In genomic region chr17:5030168-5030567, GRCh38 we compare ENCODE assay signal across 9 cellular contexts. TPM values are rescaled to one million over a fixed set of nuclear protein-coding genes. Genes with fewer than 3 reads are reported as not detected.
DNase-seq lines count a peak whose midpoint lies in the region; ATAC-seq and TF ChIP-seq lines count a peak whose summit lies in the region.
"Not testable (repeated sequence)": the region's sequence is repeated elsewhere in the genome, so short reads cannot be mapped to it uniquely, and the experiment has no call there.
"Had no signal": no experiment of that assay in that cellular context is flagged by ENCODE, and none has a peak within 500 bp of the region (broad histone marks: within the 10 kb centered on the region; RNA-seq: fewer than 3 reads in every experiment).

No MANE protein-coding gene starts in this region.

- not testable (repeated sequence) for TF ChIP-seq CTCF in DND-41 (IDR thresholded peaks at IDR 0.05; ENCODE audit: borderline replicate concordance, extremely low read depth, low read length, poor library complexity, severe bottlenecking); spleen (IDR thresholded peaks at IDR 0.05 in 8 of 11, conservative IDR thresholded peaks at IDR 0.05 in 3 of 11)

- ATAC-seq in DND-41 (ENCODE audit: insufficient read depth, low read depth); activated CD8-positive, alpha-beta memory T cell treated with anti-CD3 and anti-CD28 coated beads, Interleukin-2, amount 10 ng/mL, durations not matched to agents 7 days and 5 days: not testable (repeated sequence)

- peak overlapping the region in 2 of 4 donors; percentile 15 to 86 for H3K4me3 Mint-ChIP-seq in IgD-negative memory B cell
- H3K4me3 Mint-ChIP-seq in activated CD4-positive, alpha-beta T cell treated with anti-CD3 and anti-CD28 coated beads, Interleukin-2, amount 10 ng/mL, durations not matched to agents 24 days and 14 days, result peak overlapping the region; percentile 81
- H3K4me3 Mint-ChIP-seq in activated CD8-positive, alpha-beta memory T cell treated with anti-CD3 and anti-CD28 coated beads, Interleukin-2, amount 10 ng/mL, durations not matched to agents 7 days and 5 days, result peak overlapping the region; percentile 80
- peak overlapping the region; percentile 75 for H3K4me3 Mint-ChIP-seq in activated naive CD4-positive, alpha-beta T cell treated with anti-CD3 and anti-CD28 coated beads for 36 hours
- not testable (repeated sequence) for H3K4me3 Mint-ChIP-seq in dendritic cell treated with granulocyte-macrophage colony-stimulating factor and Interleukin-4, amounts not matched to agents 40 ng/mL and 50 ng/mL, for 4 days

- not testable (repeated sequence) for TF ChIP-seq POLR2A in spleen (IDR thresholded peaks at IDR 0.05)

- H3K27me3 Mint-ChIP-seq in IgD-negative memory B cell; activated CD4-positive, alpha-beta T cell treated with anti-CD3 and anti-CD28 coated beads, Interleukin-2, amount 10 ng/mL, durations not matched to agents 24 days and 14 days; activated CD8-positive, alpha-beta memory T cell treated with anti-CD3 and anti-CD28 coated beads, Interleukin-2, amount 10 ng/mL, durations not matched to agents 7 days and 5 days; activated naive CD4-positive, alpha-beta T cell treated with anti-CD3 and anti-CD28 coated beads for 36 hours (ENCODE audit: low read depth): not testable (repeated sequence)
- peaks cover 16% of the 10 kb centered on the region for H3K27me3 Mint-ChIP-seq in dendritic cell treated with granulocyte-macrophage colony-stimulating factor and Interleukin-4, amounts not matched to agents 40 ng/mL and 50 ng/mL, for 4 days

- not testable (repeated sequence) for H3K9me3 ChIP-seq in DND-41 (ENCODE audit: insufficient read depth, low read length, severe bottlenecking); spleen

- DNase-seq in DND-41; activated CD4-positive, alpha-beta T cell treated with anti-CD3 and anti-CD28 coated beads, Interleukin-2, amount 10 ng/mL, durations not matched to agents 24 days and 14 days; activated CD8-positive, alpha-beta memory T cell treated with anti-CD3 and anti-CD28 coated beads, Interleukin-2, amount 10 ng/mL, durations not matched to agents 7 days and 5 days; activated naive CD4-positive, alpha-beta T cell treated with anti-CD3 and anti-CD28 coated beads for 36 hours; spleen: not testable (repeated sequence)

- not testable (repeated sequence) for H3K36me3 ChIP-seq in DND-41 (ENCODE audit: insufficient read depth, low read length); spleen

- peak overlapping the region; percentile 16 to 69 (median 39) for H3K27ac Mint-ChIP-seq in IgD-negative memory B cell
- peak overlapping the region; percentile 92 for H3K27ac Mint-ChIP-seq in activated CD4-positive, alpha-beta T cell treated with anti-CD3 and anti-CD28 coated beads, Interleukin-2, amount 10 ng/mL, durations not matched to agents 24 days and 14 days
- H3K27ac Mint-ChIP-seq in activated CD8-positive, alpha-beta memory T cell treated with anti-CD3 and anti-CD28 coated beads, Interleukin-2, amount 10 ng/mL, durations not matched to agents 7 days and 5 days, result peak overlapping the region; percentile 93
- H3K27ac Mint-ChIP-seq in activated naive CD4-positive, alpha-beta T cell treated with anti-CD3 and anti-CD28 coated beads for 36 hours, result not testable (repeated sequence)
- peak overlapping the region; percentile 97 for H3K27ac Mint-ChIP-seq in dendritic cell treated with granulocyte-macrophage colony-stimulating factor and Interleukin-4, amounts not matched to agents 40 ng/mL and 50 ng/mL, for 4 days

- not testable (repeated sequence) for H3K9me3 Mint-ChIP-seq in IgD-negative memory B cell; activated CD4-positive, alpha-beta T cell treated with anti-CD3 and anti-CD28 coated beads, Interleukin-2, amount 10 ng/mL, durations not matched to agents 24 days and 14 days; activated CD8-positive, alpha-beta memory T cell treated with anti-CD3 and anti-CD28 coated beads, Interleukin-2, amount 10 ng/mL, durations not matched to agents 7 days and 5 days (ENCODE audit: low read depth); activated naive CD4-positive, alpha-beta T cell treated with anti-CD3 and anti-CD28 coated beads for 36 hours; dendritic cell treated with granulocyte-macrophage colony-stimulating factor and Interleukin-4, amounts not matched to agents 40 ng/mL and 50 ng/mL, for 4 days

- not testable (repeated sequence) for H3K27ac ChIP-seq in DND-41 (ENCODE audit: low read length)
- H3K27ac ChIP-seq in spleen, result peak overlapping the region in 5 of 8 donors; percentile 67 to 89 (median 76)

- not testable (repeated sequence) for H3K4me3 ChIP-seq in DND-41 (ENCODE audit: low read depth in 1 of 2, low read length in 2 of 2); spleen

- 62 to 89% (median 72%) methylated on average over 2 of the region's 2 CpGs for WGBS in spleen, 5 donors

- peaks cover 6 to 15% (median 14%) of the 10 kb centered on the region in 3 donors for H3K4me1 Mint-ChIP-seq in IgD-negative memory B cell
- H3K4me1 Mint-ChIP-seq in activated CD4-positive, alpha-beta T cell treated with anti-CD3 and anti-CD28 coated beads, Interleukin-2, amount 10 ng/mL, durations not matched to agents 24 days and 14 days, result peaks cover 22% of the 10 kb centered on the region
- peaks cover 25% of the 10 kb centered on the region for H3K4me1 Mint-ChIP-seq in activated CD8-positive, alpha-beta memory T cell treated with anti-CD3 and anti-CD28 coated beads, Interleukin-2, amount 10 ng/mL, durations not matched to agents 7 days and 5 days
- peaks cover 14% of the 10 kb centered on the region for H3K4me1 Mint-ChIP-seq in activated naive CD4-positive, alpha-beta T cell treated with anti-CD3 and anti-CD28 coated beads for 36 hours (ENCODE audit: low read depth)
- peaks cover 54% of the 10 kb centered on the region for H3K4me1 Mint-ChIP-seq in dendritic cell treated with granulocyte-macrophage colony-stimulating factor and Interleukin-4, amounts not matched to agents 40 ng/mL and 50 ng/mL, for 4 days (ENCODE audit: low read depth)

- not testable (repeated sequence) for H3K27me3 ChIP-seq in DND-41 (ENCODE audit: insufficient read depth, low read length, poor library complexity)
- peaks cover 0 to 19% (median 2%) of the 10 kb centered on the region in 7 donors for H3K27me3 ChIP-seq in spleen (replicated peaks in 1 of 7)

- H2AFZ ChIP-seq in DND-41 (ENCODE audit: low read depth, low read length), result peak overlapping the region; percentile 54; the same call in 1 of the 2 replicates

- intact Hi-C loops in activated CD4-positive, alpha-beta T cell treated with anti-CD3 and anti-CD28 coated beads, Interleukin-2, amount 10 ng/mL, durations not matched to agents 24 days and 14 days (cut with micrococcal nuclease), result loop anchor here (2.0 kb wide), 2 partner anchors 19 to 43 kb away; partner anchors contain the start of gene CAMTA2
- intact Hi-C loops in activated naive CD4-positive, alpha-beta T cell treated with anti-CD3 and anti-CD28 coated beads for 36 hours (cut with micrococcal nuclease); spleen (cut with DNase I; ENCODE audit: low total_unique reads): not testable (repeated sequence)
- intact Hi-C loops in dendritic cell treated with granulocyte-macrophage colony-stimulating factor and Interleukin-4, amounts not matched to agents 40 ng/mL and 50 ng/mL, for 4 days (cut with micrococcal nuclease), result loop anchor here (5.0 kb wide), 1 partner anchor 43 kb away; the partner anchor contains the start of gene CAMTA2

- CTCF ChIA-PET in activated CD8-positive, alpha-beta memory T cell treated with anti-CD3 and anti-CD28 coated beads, Interleukin-2, amount 10 ng/mL, durations not matched to agents 7 days and 5 days (lab: Charles Lee), result interaction anchor here (0.7 to 10.2 kb wide), 13 partner anchors 10 to 121 kb away, joined by 3 to 103 read pairs (median 8); partner anchors contain the start of genes CAMTA2, INCA1 and KIF1C
- CTCF ChIA-PET in activated naive CD4-positive, alpha-beta T cell treated with anti-CD3 and anti-CD28 coated beads for 36 hours (lab: Charles Lee), result interaction anchor here (0.9 to 5.6 kb wide), 8 partner anchors 9 to 75 kb away, joined by 3 to 58 read pairs (median 4); no protein-coding TSS in a partner anchor

- 0 out of 2 replicates have a peak overlapping the region, but pooled peaks have one; percentile 97 for H3K4me2 ChIP-seq in DND-41 (ENCODE audit: insufficient read depth, low read length)

- not testable (repeated sequence) for H3K9ac ChIP-seq in DND-41 (ENCODE audit: low read depth, low read length)

- H3K79me2 ChIP-seq in DND-41 (ENCODE audit: insufficient read depth, low read length), result not testable (repeated sequence)

- not testable (repeated sequence) for H3K36me3 Mint-ChIP-seq in IgD-negative memory B cell; activated CD4-positive, alpha-beta T cell treated with anti-CD3 and anti-CD28 coated beads, Interleukin-2, amount 10 ng/mL, durations not matched to agents 24 days and 14 days (ENCODE audit: low read depth); activated CD8-positive, alpha-beta memory T cell treated with anti-CD3 and anti-CD28 coated beads, Interleukin-2, amount 10 ng/mL, durations not matched to agents 7 days and 5 days; activated naive CD4-positive, alpha-beta T cell treated with anti-CD3 and anti-CD28 coated beads for 36 hours (ENCODE audit: low read depth); dendritic cell treated with granulocyte-macrophage colony-stimulating factor and Interleukin-4, amounts not matched to agents 40 ng/mL and 50 ng/mL, for 4 days (ENCODE audit: low read depth)

- not testable (repeated sequence) for H4K20me1 ChIP-seq in DND-41 (ENCODE audit: insufficient read depth, low read length)

- H3K4me1 ChIP-seq in DND-41 (ENCODE audit: insufficient read depth, low read length) (peaks cover 25% of the 10 kb centered on the region), spleen (peaks cover 7 to 47% (median 26%) of the 10 kb centered on the region in 6 donors)

RNA-seq across cellular contexts. Expression of gene SLC52A1, which starts 5.1 kb away (rescaled TPM):
- not detected for polyA plus RNA-seq in IgD-negative memory B cell
- 0.14 TPM in 2 replicates for total RNA-seq in activated CD4-positive, alpha-beta T cell treated with anti-CD3 and anti-CD28 coated beads, Interleukin-2, amount 10 ng/mL, durations not matched to agents 24 days and 14 days
- total RNA-seq in activated CD8-positive, alpha-beta memory T cell treated with anti-CD3 and anti-CD28 coated beads, Interleukin-2, amount 10 ng/mL, durations not matched to agents 7 days and 5 days, result 1 to 10 TPM in 1 of 2 experiments, under 1 TPM in 1; 0.84 to 2.2 TPM
- total RNA-seq in activated naive CD4-positive, alpha-beta T cell treated with anti-CD3 and anti-CD28 coated beads for 36 hours, result under 1 TPM; 0.12 to 0.19 TPM
- 1 to 10 TPM in 1 of 7 donors, under 1 TPM in 6; 0.34 to 2.0 (median 0.72) TPM for total RNA-seq in spleen
- under 1 TPM; 0.06 to 0.19 (median 0.11) TPM for polyA plus RNA-seq in spleen
- total RNA-seq: A673 had no signal
- polyA plus RNA-seq: GM23248 had no signal

RNA-seq across cellular contexts. Expression of gene KIF1C, which starts 32.4 kb away (rescaled TPM):
- polyA plus RNA-seq in IgD-negative memory B cell (15.0 TPM), spleen (10 to 100 TPM; 11.9 to 41.4 (median 12.0) TPM)
- total RNA-seq in activated CD4-positive, alpha-beta T cell treated with anti-CD3 and anti-CD28 coated beads, Interleukin-2, amount 10 ng/mL, durations not matched to agents 24 days and 14 days, result 62.3 TPM in 2 replicates
- total RNA-seq in activated CD8-positive, alpha-beta memory T cell treated with anti-CD3 and anti-CD28 coated beads, Interleukin-2, amount 10 ng/mL, durations not matched to agents 7 days and 5 days, result 10 to 100 TPM; 39.8 to 51.0 TPM
- total RNA-seq in activated naive CD4-positive, alpha-beta T cell treated with anti-CD3 and anti-CD28 coated beads for 36 hours, result 10 to 100 TPM; 30.5 to 31.1 TPM
- total RNA-seq in spleen, result 100 to 1,000 TPM in 2 of 7 donors, 10 to 100 TPM in 5; 47.5 to 141 (median 79.7) TPM

RNA-seq across cellular contexts. Expression of gene INCA1, which starts 32.8 kb away (rescaled TPM):
- polyA plus RNA-seq in IgD-negative memory B cell (0.36 TPM), spleen (1 to 10 TPM; 2.4 to 5.8 (median 3.2) TPM)
- total RNA-seq in activated CD4-positive, alpha-beta T cell treated with anti-CD3 and anti-CD28 coated beads, Interleukin-2, amount 10 ng/mL, durations not matched to agents 24 days and 14 days, result 0.56 and 0.69 TPM in 2 replicates
- under 1 TPM; 0.20 to 0.23 TPM for total RNA-seq in activated CD8-positive, alpha-beta memory T cell treated with anti-CD3 and anti-CD28 coated beads, Interleukin-2, amount 10 ng/mL, durations not matched to agents 7 days and 5 days
- total RNA-seq in activated naive CD4-positive, alpha-beta T cell treated with anti-CD3 and anti-CD28 coated beads for 36 hours, result under 1 TPM; 0.21 to 0.54 TPM
- total RNA-seq in spleen, result 1 to 10 TPM; 1.1 to 2.1 (median 1.6) TPM

RNA-seq across cellular contexts. Expression of gene CAMTA2, which starts 42.7 kb away (rescaled TPM):
- polyA plus RNA-seq in IgD-negative memory B cell (19.1 TPM), spleen (10 to 100 TPM; 21.3 to 79.8 (median 45.2) TPM)
- 87.7 and 89.7 TPM in 2 replicates for total RNA-seq in activated CD4-positive, alpha-beta T cell treated with anti-CD3 and anti-CD28 coated beads, Interleukin-2, amount 10 ng/mL, durations not matched to agents 24 days and 14 days
- total RNA-seq in activated CD8-positive, alpha-beta memory T cell treated with anti-CD3 and anti-CD28 coated beads, Interleukin-2, amount 10 ng/mL, durations not matched to agents 7 days and 5 days, result 10 to 100 TPM; 60.6 to 72.5 TPM
- total RNA-seq in activated naive CD4-positive, alpha-beta T cell treated with anti-CD3 and anti-CD28 coated beads for 36 hours, result 10 to 100 TPM; 79.1 to 79.5 TPM
- 10 to 100 TPM; 36.6 to 78.0 (median 51.0) TPM for total RNA-seq in spleen

RNA-seq across cellular contexts. Expression of gene ZFP3, which starts 48.1 kb away (rescaled TPM):
- polyA plus RNA-seq in IgD-negative memory B cell, result 1.4 TPM
- 1.9 and 2.6 TPM in 2 replicates for total RNA-seq in activated CD4-positive, alpha-beta T cell treated with anti-CD3 and anti-CD28 coated beads, Interleukin-2, amount 10 ng/mL, durations not matched to agents 24 days and 14 days
- total RNA-seq in activated CD8-positive, alpha-beta memory T cell treated with anti-CD3 and anti-CD28 coated beads, Interleukin-2, amount 10 ng/mL, durations not matched to agents 7 days and 5 days, result 1 to 10 TPM; 1.9 to 2.9 TPM
- under 1 TPM; 0.62 to 0.83 TPM for total RNA-seq in activated naive CD4-positive, alpha-beta T cell treated with anti-CD3 and anti-CD28 coated beads for 36 hours
- total RNA-seq in spleen, result 10 to 100 TPM in 2 of 7 donors, 1 to 10 TPM in 5; 6.4 to 10.4 (median 9.0) TPM
- 1 to 10 TPM; 2.8 to 3.6 (median 3.2) TPM for polyA plus RNA-seq in spleen
